17 cellular contexts compared by ENCODE assay signal in genomic region chr4:88366460-88366859, GRCh38. TPM values are rescaled to one million over a fixed set of nuclear protein-coding genes. Genes with fewer than 3 reads are reported as not detected.
DNase-seq lines count a peak whose midpoint lies in the region; ATAC-seq and TF ChIP-seq lines count a peak whose summit lies in the region.
"Had no signal": no experiment of that assay in that cellular context is flagged by ENCODE, and none has a peak within 500 bp of the region (broad histone marks: within the 10 kb centered on the region; RNA-seq: fewer than 3 reads in every experiment).

No MANE protein-coding gene starts in this region.

- peak; percentile 3 for TF ChIP-seq CTCF in chondrocyte (IDR thresholded peaks at IDR 0.05)
- TF ChIP-seq CTCF in nephron progenitor cell (IDR thresholded peaks at IDR 0.05), result no peak

- CTCF ChIA-PET in activated CD4-positive, alpha-beta T cell treated with anti-CD3 and anti-CD28 coated beads for 36 hours (lab: Charles Lee), result interaction anchor here (1.1 to 1.8 kb wide), 2 partner anchors 148 to 156 kb away, joined by 3 to 8 read pairs; no protein-coding TSS in a partner anchor

- no peak overlapping the region for H3K4me3 Mint-ChIP-seq in activated CD4-positive, alpha-beta T cell treated with anti-CD3 and anti-CD28 coated beads for 36 hours
- H3K4me3 Mint-ChIP-seq in chondrocyte (ENCODE audit: unreplicated experiment) (no peak overlapping the region), nephron progenitor cell (no peak overlapping the region)
- H3K4me3 Mint-ChIP-seq: CD8-positive, alpha-beta memory T cell; HFFc6 had no signal

- H3K27me3 Mint-ChIP-seq in activated CD4-positive, alpha-beta T cell treated with anti-CD3 and anti-CD28 coated beads for 36 hours, result peaks cover 4% of the 10 kb centered on the region
- H3K27me3 Mint-ChIP-seq in chondrocyte (ENCODE audit: low read depth), result peaks cover 2% of the 10 kb centered on the region
- H3K27me3 Mint-ChIP-seq in nephron progenitor cell (ENCODE audit: low read depth, poor library complexity), result peaks cover 5% of the 10 kb centered on the region

- peaks cover 7% of the 10 kb centered on the region for H3K9me3 Mint-ChIP-seq in activated CD4-positive, alpha-beta T cell treated with anti-CD3 and anti-CD28 coated beads for 36 hours (ENCODE audit: low read depth)
- H3K9me3 Mint-ChIP-seq in chondrocyte (ENCODE audit: low read depth), result peaks cover 11% of the 10 kb centered on the region
- peaks cover 33% of the 10 kb centered on the region for H3K9me3 Mint-ChIP-seq in nephron progenitor cell

- POLR2A ChIA-PET in activated CD4-positive, alpha-beta T cell treated with anti-CD3 and anti-CD28 coated beads for 36 hours (lab: Charles Lee), result no interaction called here

- no peak for DNase-seq in activated CD4-positive, alpha-beta T cell treated with anti-CD3 and anti-CD28 coated beads for 36 hours
- DNase-seq in activated CD4-positive, alpha-beta T cell treated with anti-CD3 and anti-CD28 coated beads for 4 hours, result no peak
- DNase-seq in MV-4-11 (lab: John Stamatoyannopoulos, UW) (peak; percentile 4), chondrocyte (ENCODE audit: low spot score) (no peak), OCI-M1 (lab: John Stamatoyannopoulos, UW) (no peak), ureter (ENCODE audit: low spot score) (no peak), nephron progenitor cell (no peak)
- DNase-seq in stimulated activated naive CD8-positive, alpha-beta T cell treated with anti-CD3 and anti-CD28 coated beads, Interleukin-15, Interleukin-2, amounts not matched to agents 100 U/mL and 50 U/mL, for 24 hours, result no peak
- DNase-seq: 8988T; AML-193; Caco-2; CD8-positive, alpha-beta memory T cell; DMS 273 treated with DMSO at 0.1 percent for 48 hours; DMS79; HCEC 1CT; HFFc6 had no signal

- intact Hi-C loops in activated CD4-positive, alpha-beta T cell treated with anti-CD3 and anti-CD28 coated beads for 36 hours (cut with DNase I, micrococcal nuclease), result loop anchor here in 1 of 2 experiments (5.0 kb wide), 1 partner anchor 149 kb away; no protein-coding TSS in a partner anchor

- no peaks in the 10 kb centered on the region for H3K4me1 Mint-ChIP-seq in activated CD4-positive, alpha-beta T cell treated with anti-CD3 and anti-CD28 coated beads for 36 hours
- H3K4me1 Mint-ChIP-seq in chondrocyte (ENCODE audit: low read depth) (no peaks in the 10 kb centered on the region), nephron progenitor cell (no peaks in the 10 kb centered on the region)

- no peak overlapping the region for H3K27ac Mint-ChIP-seq in activated CD4-positive, alpha-beta T cell treated with anti-CD3 and anti-CD28 coated beads for 36 hours
- H3K27ac Mint-ChIP-seq in chondrocyte (ENCODE audit: unreplicated experiment) (no peak overlapping the region), nephron progenitor cell (no peak overlapping the region)
- H3K27ac Mint-ChIP-seq: CD8-positive, alpha-beta memory T cell; HFFc6 had no signal

- peak; percentile 39 for ATAC-seq in activated CD4-positive, alpha-beta T cell treated with anti-CD3 and anti-CD28 coated beads for 36 hours
- peak; percentile 68 for ATAC-seq in stimulated activated naive CD8-positive, alpha-beta T cell treated with anti-CD3 and anti-CD28 coated beads, Interleukin-15, Interleukin-2, amounts not matched to agents 100 U/mL and 50 U/mL, for 24 hours
- ATAC-seq: HepG2 had no signal

- no peaks in the 10 kb centered on the region for H3K36me3 Mint-ChIP-seq in activated CD4-positive, alpha-beta T cell treated with anti-CD3 and anti-CD28 coated beads for 36 hours (ENCODE audit: low read depth)
- H3K36me3 Mint-ChIP-seq in chondrocyte (ENCODE audit: low read depth) (no peaks in the 10 kb centered on the region), nephron progenitor cell (ENCODE audit: low read depth) (no peaks in the 10 kb centered on the region)

RNA-seq across cellular contexts. Expression of gene HERC6, which starts 12.2 kb away (rescaled TPM):
- total RNA-seq in activated CD4-positive, alpha-beta T cell treated with anti-CD3 and anti-CD28 coated beads for 36 hours, result 1 to 10 TPM; 7.3 to 9.3 TPM
- total RNA-seq in chondrocyte (0.79 to 1.0 TPM (median 1.0 TPM) in 3 replicates), ureter (10.1 TPM)
